Comparison of ENCODE assay signal across 8 cellular contexts in the genomic region with DNA sequence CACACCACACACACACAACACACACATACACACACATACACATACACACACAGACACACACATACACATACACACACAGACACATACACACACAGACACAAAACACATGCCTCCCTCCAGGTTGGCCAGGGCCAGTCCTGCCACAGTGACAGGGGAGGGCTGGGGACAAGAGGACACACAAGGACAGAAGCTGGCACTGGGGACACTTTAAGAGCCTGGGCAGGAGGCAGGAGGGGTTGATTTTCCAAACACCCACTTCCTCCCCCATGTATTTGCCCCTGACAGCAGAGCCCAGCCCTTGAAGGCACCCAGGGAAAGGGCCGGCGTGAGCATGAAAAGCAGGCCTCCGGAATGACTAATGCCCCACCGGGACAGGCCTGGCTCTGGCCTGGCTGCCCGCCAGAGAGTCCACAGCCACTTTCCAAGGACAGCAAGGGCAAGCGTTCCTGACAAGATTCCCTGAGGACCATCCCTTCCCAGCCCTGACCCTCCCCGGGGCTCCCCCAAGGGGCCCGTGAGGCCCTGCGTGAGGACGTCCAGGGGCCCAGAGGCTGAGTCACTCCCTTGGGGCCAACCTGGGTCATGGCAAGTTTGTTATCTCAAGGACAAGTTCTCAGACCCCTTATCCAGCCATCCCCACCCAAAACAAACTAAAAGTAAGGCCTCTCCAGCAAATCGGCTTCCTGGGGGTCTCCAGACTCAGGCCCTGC.
DNase-seq lines count a peak whose midpoint lies in the region; ATAC-seq and TF ChIP-seq lines count a peak whose summit lies in the region.

No MANE protein-coding gene starts in this region.

- H3K4me1 Mint-ChIP-seq in activated T-cell treated with anti-CD3 and anti-CD28 coated beads, Interleukin-2, amount 50 U/mL, for 72 hours (ENCODE audit: low read depth): no peaks in the 10 kb centered on the region

- no peaks in the 10 kb centered on the region for H3K27me3 Mint-ChIP-seq in activated T-cell treated with anti-CD3 and anti-CD28 coated beads, Interleukin-2, amount 50 U/mL, for 72 hours (ENCODE audit: low read depth)

- H3K9me3 ChIP-seq in lung (ENCODE audit: control insufficient read depth in 2 of 2, insufficient read depth in 1 of 2, low read length in 1 of 2): no peaks in the 10 kb centered on the region
- no peaks in the 10 kb centered on the region for H3K9me3 ChIP-seq in transverse colon

- intact Hi-C loops in transverse colon (cut with DNase I; ENCODE audit: low total_unique reads): no loop called here

- ATAC-seq in lung (ENCODE audit: insufficient read depth, low FRiP score): no peak
- no peak for ATAC-seq in HG03135 (IDR thresholded peaks at IDR 0.05; ENCODE audit: unreplicated experiment)
- ATAC-seq in activated T-cell treated with anti-CD3 and anti-CD28 coated beads, Interleukin-2, amount 50 U/mL, for 72 hours (replicated peaks in 1 of 2): no peak

- no peaks in the 10 kb centered on the region for H3K9me3 Mint-ChIP-seq in activated T-cell treated with anti-CD3 and anti-CD28 coated beads, Interleukin-2, amount 50 U/mL, for 72 hours

- no peak overlapping the region for H3K4me3 ChIP-seq in lung
- H3K4me3 ChIP-seq in transverse colon: no peak overlapping the region

- H3K4me3 Mint-ChIP-seq in activated T-cell treated with anti-CD3 and anti-CD28 coated beads, Interleukin-2, amount 50 U/mL, for 72 hours: no peak overlapping the region

- H3K4me1 ChIP-seq in lung (ENCODE audit: control insufficient read depth in 2 of 2, insufficient read depth in 2 of 2, low read length in 2 of 2): peaks cover 5 to 11% of the 10 kb centered on the region in 2 donors
- H3K4me1 ChIP-seq in transverse colon: peaks cover 0 to 11% (median 1%) of the 10 kb centered on the region in 4 donors

- no peaks in the 10 kb centered on the region for H3K27me3 ChIP-seq in lung (ENCODE audit: control insufficient read depth, insufficient read depth)
- no peaks in the 10 kb centered on the region for H3K27me3 ChIP-seq in transverse colon

- H3K36me3 ChIP-seq in lung (ENCODE audit: control insufficient read depth in 2 of 2, insufficient read depth in 2 of 2, low read length in 2 of 2) (no peaks in the 10 kb centered on the region), transverse colon (no peaks in the 10 kb centered on the region)

- 41 to 73% methylated on average over 11 of the region's 11 CpGs for WGBS in lung, 2 donors
- 62% methylated on average over 6 of the region's 11 CpGs; no CpG with 5 or more reads in 1 of the 2 donors for WGBS in transverse colon (ENCODE audit: low coverage in 1 of 2), 2 donors

- no peaks in the 10 kb centered on the region for H3K36me3 Mint-ChIP-seq in activated T-cell treated with anti-CD3 and anti-CD28 coated beads, Interleukin-2, amount 50 U/mL, for 72 hours (ENCODE audit: insufficient read depth in 2 of 2)

- DNase-seq in HT1080 (ENCODE audit: low read depth): peak; percentile 52
- peak; percentile 76 for DNase-seq in dedifferentiated amniotic fluid mesenchymal stem cell (ENCODE audit: extremely low spot score)
- DNase-seq in lung (ENCODE audit: low spot score): peak; percentile 40
- peak; percentile 31 for DNase-seq in transverse colon
- no peak for DNase-seq in activated T-cell treated with anti-CD3 and anti-CD28 coated beads, Interleukin-2, amount 50 U/mL, for 72 hours
- DNase-seq in NCI-H69 (lab: John Stamatoyannopoulos, UW): no peak
- no peak for DNase-seq in globus pallidus (ENCODE audit: low spot score)

- no peak for TF ChIP-seq EP300 in transverse colon (IDR thresholded peaks at IDR 0.05; ENCODE audit: low read depth)

- no peak for TF ChIP-seq POLR2A in transverse colon (IDR thresholded peaks at IDR 0.05)

- H3K27ac ChIP-seq in lung (ENCODE audit: low read depth in 1 of 2, low read length in 1 of 2) (peak overlapping the region; percentile 12 to 66), transverse colon (peak overlapping the region; percentile 20 to 70 (median 53))

- in situ Hi-C loops in transverse colon (cut with MboI; ENCODE audit: low pct_ligation_motif_present in 1 of 4, low pct_unique_long_range_greater_than_20kb in 1 of 4, low sequenced_read_pairs in 3 of 4): loop anchor here in 1 of 4 donors (25.0 kb wide), 1 partner anchor 242 kb away; the partner anchor contains the start of gene ZNF423

- TF ChIP-seq CTCF in lung (IDR thresholded peaks at IDR 0.05; ENCODE audit: control extremely low read depth, extremely low read depth) (no peak), transverse colon (IDR thresholded peaks at IDR 0.05) (no peak)

- no peak overlapping the region for H3K27ac Mint-ChIP-seq in activated T-cell treated with anti-CD3 and anti-CD28 coated beads, Interleukin-2, amount 50 U/mL, for 72 hours

Comparison
In these comparisons a context has a peak if more than half of its experiments do, and no peak if none do; other contexts are left out.
1. DNase-seq: peak in HT1080 (single experiment), dedifferentiated amniotic fluid mesenchymal stem cell (single experiment), lung (single experiment) and transverse colon (single experiment); none in activated T-cell treated with anti-CD3 and anti-CD28 coated beads, Interleukin-2, amount 50 U/mL, for 72 hours (0 of 2), NCI-H69 (single experiment) and globus pallidus (single experiment).